ENCODE assay signal across 19 cellular contexts in genomic region chr1:32536764-32537163, GRCh38.
"Had no signal": no experiment of that assay in that cellular context is flagged by ENCODE, and none has a peak within 500 bp of the region (broad histone marks: within the 10 kb centered on the region; RNA-seq: fewer than 3 reads in every experiment).

No MANE protein-coding gene starts in this region.

- H3K9me3 Mint-ChIP-seq: memory B cell; mesothelial cell of epicardium; natural killer cell treated with Interleukin-12 subunit alpha and Interleukin-12 subunit beta and Interleukin-15 and Interleukin-18, amount 100 ng/mL, for 72 hours; stimulated activated naive CD8-positive, alpha-beta T cell treated with anti-CD3 and anti-CD28 coated beads, Interleukin-15, amount 100 ng/mL, for 72 hours had no signal

- H3K36me3 Mint-ChIP-seq: memory B cell, mesothelial cell of epicardium, naive B cell had no signal

- DNase-seq: dermis blood vessel endothelial cell; effector memory CD4-positive, alpha-beta T cell; esophagus squamous epithelium; foreskin melanocyte; glutamatergic neuron; kidney; mucosa of descending colon; naive B cell; stimulated activated CD4-positive, alpha-beta T cell treated with anti-CD3 and anti-CD28 coated beads, Interleukin-12 subunit alpha, Interleukin-12 subunit beta, amount 100 ng/mL, for 4 hours; stimulated activated CD4-positive, alpha-beta T cell treated with anti-CD3 and anti-CD28 coated beads, Interleukin-1b, Interleukin-23, amount 100 ng/mL, for 48 hours; stimulated activated CD4-positive, alpha-beta T cell treated with anti-CD3 and anti-CD28 coated beads, Interleukin-4, amount 100 ng/mL, for 1 hour; stimulated activated CD8-positive, alpha-beta memory T cell treated with anti-CD3 and anti-CD28 coated beads, Interleukin-4, amount 100 ng/mL, for 48 hours; stimulated activated naive CD4-positive, alpha-beta T cell; stimulated activated naive CD8-positive, alpha-beta T cell treated with anti-CD3 and anti-CD28 coated beads, Interleukin-15, amount 100 ng/mL, for 72 hours; transverse colon had no signal

- H3K27ac Mint-ChIP-seq: memory B cell; mesothelial cell of epicardium; naive B cell; natural killer cell treated with Interleukin-12 subunit alpha and Interleukin-12 subunit beta and Interleukin-15 and Interleukin-18, amount 100 ng/mL, for 72 hours; neural progenitor cell; stimulated activated naive CD8-positive, alpha-beta T cell treated with anti-CD3 and anti-CD28 coated beads, Interleukin-15, amount 100 ng/mL, for 72 hours had no signal

- FAIRE-seq: kidney had no signal

- H3K4me3 Mint-ChIP-seq: memory B cell; mesothelial cell of epicardium; naive B cell; natural killer cell treated with Interleukin-12 subunit alpha and Interleukin-12 subunit beta and Interleukin-15 and Interleukin-18, amount 100 ng/mL, for 72 hours; neural progenitor cell; stimulated activated naive CD8-positive, alpha-beta T cell treated with anti-CD3 and anti-CD28 coated beads, Interleukin-15, amount 100 ng/mL, for 72 hours had no signal
